14 cellular contexts compared by ENCODE assay signal in genomic region chr5:171496431-171496830, GRCh38.
"Had no signal": no experiment of that assay in that cellular context is flagged by ENCODE, and none has a peak within 500 bp of the region (broad histone marks: within the 10 kb centered on the region; RNA-seq: fewer than 3 reads in every experiment).

No MANE protein-coding gene starts in this region.

- H3K4me3 ChIP-seq: hepatocyte, left lung, skin epidermis, upper lobe of left lung had no signal

- H3K79me2 ChIP-seq: hepatocyte had no signal

- H3K4me2 ChIP-seq: hepatocyte had no signal

- H3K27me3 ChIP-seq: hepatocyte, left lung, upper lobe of left lung had no signal

- ATAC-seq: left lung, natural killer cell had no signal

- DNase-seq: activated CD4-positive, alpha-beta T cell treated with anti-CD3 and anti-CD28 coated beads, Interleukin-2, amount 10 ng/mL, durations not matched to agents 7 days and 5 days; activated CD8-positive, alpha-beta memory T cell treated with anti-CD3 and anti-CD28 coated beads, Interleukin-2, amount 50 U/mL, for 48 hours; activated naive CD8-positive, alpha-beta T cell treated with anti-CD3 and anti-CD28 coated beads, Interleukin-2, amount 10 ng/mL, durations not matched to agents 7 days and 5 days; cerebellar nuclear complex; islet precursor cell; left lung; natural killer cell; stimulated activated CD4-positive, alpha-beta T cell treated with anti-CD3 and anti-CD28 coated beads, Interleukin-15, amount 100 ng/mL, for 24 hours; stimulated activated CD4-positive, alpha-beta T cell treated with anti-CD3 and anti-CD28 coated beads, Interleukin-4, amount 100 ng/mL, for 24 hours; stimulated activated naive CD8-positive, alpha-beta T cell treated with anti-CD3 and anti-CD28 coated beads, Interleukin-15, Interleukin-2, amounts not matched to agents 100 U/mL and 50 U/mL, for 24 hours; upper lobe of left lung had no signal

- H3K27ac ChIP-seq: epithelial cell of prostate, hepatocyte, left lung, upper lobe of left lung had no signal

- H2AFZ ChIP-seq: hepatocyte had no signal

- H3K9me3 ChIP-seq: left lung, upper lobe of left lung had no signal

- H3K36me3 ChIP-seq: left lung, upper lobe of left lung had no signal
